ENCODE assay signal across 1 cellular context in the genomic region with DNA sequence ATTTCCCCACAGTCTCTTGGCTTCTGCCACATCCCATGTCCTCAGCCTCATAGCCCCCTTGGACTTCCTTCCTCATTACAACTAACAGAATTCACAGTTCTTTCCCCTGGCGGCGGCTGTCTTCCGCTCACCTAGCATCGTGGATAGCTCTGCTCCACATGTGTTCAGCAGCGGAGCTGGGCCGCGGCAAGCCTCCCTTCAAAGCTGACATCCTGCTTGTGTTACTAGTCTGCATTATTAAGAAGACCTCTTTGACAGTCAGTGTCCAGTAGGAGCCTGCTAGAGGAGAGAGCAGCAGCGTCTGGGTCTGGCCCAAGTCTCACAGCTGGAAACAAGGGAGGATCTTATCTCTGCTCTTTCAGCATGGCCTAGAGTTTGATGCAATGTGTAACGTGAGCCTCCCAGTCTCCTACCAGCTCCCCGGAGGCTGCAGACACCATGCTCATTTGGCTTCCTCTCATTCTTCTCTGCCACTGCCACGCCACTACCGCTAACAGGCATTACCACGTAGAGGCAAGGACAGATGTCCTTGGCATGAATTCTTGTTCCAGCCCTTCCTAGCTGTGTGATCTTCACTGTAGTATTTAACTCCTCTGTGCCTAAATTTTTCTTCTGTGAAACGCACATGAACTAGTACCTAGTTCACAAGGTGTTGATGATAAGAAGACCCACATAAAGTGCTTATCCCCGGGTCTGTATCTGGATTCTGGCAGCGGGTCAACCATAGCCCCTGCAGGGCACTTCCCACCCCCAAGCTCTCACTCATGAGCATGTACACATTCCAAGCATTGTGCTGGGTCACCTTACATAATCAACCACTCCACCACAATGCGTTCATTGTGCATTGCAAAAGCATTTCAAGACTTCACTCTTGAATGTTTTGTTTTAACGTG.
TF ChIP-seq lines count a peak whose summit lies in the region.

No MANE protein-coding gene starts in this region.

TF ChIP-seq in K562, 482 proteins besides CTCF, POLR2A, EP300 and RAD21 (continued from another document and continues in another):
- TF ChIP-seq, protein P1, sequence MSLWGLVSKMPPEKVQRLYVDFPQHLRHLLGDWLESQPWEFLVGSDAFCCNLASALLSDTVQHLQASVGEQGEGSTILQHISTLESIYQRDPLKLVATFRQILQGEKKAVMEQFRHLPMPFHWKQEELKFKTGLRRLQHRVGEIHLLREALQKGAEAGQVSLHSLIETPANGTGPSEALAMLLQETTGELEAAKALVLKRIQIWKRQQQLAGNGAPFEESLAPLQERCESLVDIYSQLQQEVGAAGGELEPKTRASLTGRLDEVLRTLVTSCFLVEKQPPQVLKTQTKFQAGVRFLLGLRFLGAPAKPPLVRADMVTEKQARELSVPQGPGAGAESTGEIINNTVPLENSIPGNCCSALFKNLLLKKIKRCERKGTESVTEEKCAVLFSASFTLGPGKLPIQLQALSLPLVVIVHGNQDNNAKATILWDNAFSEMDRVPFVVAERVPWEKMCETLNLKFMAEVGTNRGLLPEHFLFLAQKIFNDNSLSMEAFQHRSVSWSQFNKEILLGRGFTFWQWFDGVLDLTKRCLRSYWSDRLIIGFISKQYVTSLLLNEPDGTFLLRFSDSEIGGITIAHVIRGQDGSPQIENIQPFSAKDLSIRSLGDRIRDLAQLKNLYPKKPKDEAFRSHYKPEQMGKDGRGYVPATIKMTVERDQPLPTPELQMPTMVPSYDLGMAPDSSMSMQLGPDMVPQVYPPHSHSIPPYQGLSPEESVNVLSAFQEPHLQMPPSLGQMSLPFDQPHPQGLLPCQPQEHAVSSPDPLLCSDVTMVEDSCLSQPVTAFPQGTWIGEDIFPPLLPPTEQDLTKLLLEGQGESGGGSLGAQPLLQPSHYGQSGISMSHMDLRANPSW (CRISPR knock-in tag; IDR thresholded peaks at IDR 0.05), result no peak
- TF ChIP-seq FOXJ3 (CRISPR knock-in tag; IDR thresholded peaks at IDR 0.05), result no peak
- TF ChIP-seq, protein P2, sequence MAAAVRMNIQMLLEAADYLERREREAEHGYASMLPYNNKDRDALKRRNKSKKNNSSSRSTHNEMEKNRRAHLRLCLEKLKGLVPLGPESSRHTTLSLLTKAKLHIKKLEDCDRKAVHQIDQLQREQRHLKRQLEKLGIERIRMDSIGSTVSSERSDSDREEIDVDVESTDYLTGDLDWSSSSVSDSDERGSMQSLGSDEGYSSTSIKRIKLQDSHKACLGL (CRISPR knock-in tag; IDR thresholded peaks at IDR 0.05; ENCODE audit: borderline replicate concordance, poor library complexity, severe bottlenecking), result no peak
- no peak for TF ChIP-seq ATF2 (CRISPR knock-in tag; IDR thresholded peaks at IDR 0.05)
- TF ChIP-seq CREM (IDR thresholded peaks at IDR 0.05; ENCODE audit: low read depth), result peak; percentile 72
- no peak for TF ChIP-seq LARP7 (IDR thresholded peaks at IDR 0.05)
- no peak for TF ChIP-seq RHOXF2B (CRISPR knock-in tag; conservative IDR thresholded peaks at IDR 0.05)
- no peak for TF ChIP-seq PRMT5 (CRISPR knock-in tag; IDR thresholded peaks at IDR 0.05)
- TF ChIP-seq ZBTB8A (IDR thresholded peaks at IDR 0.05; ENCODE audit: partially characterized antibody), result no peak
- no peak for TF ChIP-seq ZNF143 (CRISPR knock-in tag; IDR thresholded peaks at IDR 0.05)
- no peak for TF ChIP-seq ZBTB1 (CRISPR knock-in tag; IDR thresholded peaks at IDR 0.05; ENCODE audit: borderline replicate concordance, low read depth)
- TF ChIP-seq ZNF512 (tag; IDR thresholded peaks at IDR 0.05), result no peak
- no peak for TF ChIP-seq STAG1 (CRISPR knock-in tag; IDR thresholded peaks at IDR 0.05; ENCODE audit: borderline replicate concordance)
- peak; percentile 76; the same call in 1 of the 2 replicates for TF ChIP-seq HDAC2 (IDR thresholded peaks at IDR 0.05)
- TF ChIP-seq PCBP1 (IDR thresholded peaks at IDR 0.05; ENCODE audit: low read depth, low read length, poor library complexity, severe bottlenecking), result no peak
- TF ChIP-seq ZSCAN29 (IDR thresholded peaks at IDR 0.05), result no peak
- no peak for TF ChIP-seq TFE3 (CRISPR knock-in tag; IDR thresholded peaks at IDR 0.05)
- no peak for TF ChIP-seq GATAD2A (IDR thresholded peaks at IDR 0.05)
- TF ChIP-seq GABPB2 (CRISPR knock-in tag; conservative IDR thresholded peaks at IDR 0.05), result no peak
- no peak for TF ChIP-seq ZNF274 (IDR thresholded peaks at IDR 0.05; ENCODE audit: borderline replicate concordance, low read depth, low read length)
- TF ChIP-seq HMBOX1 (IDR thresholded peaks at IDR 0.05), result peak; percentile 56
- no peak for TF ChIP-seq E2F1 (CRISPR knock-in tag; IDR thresholded peaks at IDR 0.05)
- TF ChIP-seq, protein P3, sequence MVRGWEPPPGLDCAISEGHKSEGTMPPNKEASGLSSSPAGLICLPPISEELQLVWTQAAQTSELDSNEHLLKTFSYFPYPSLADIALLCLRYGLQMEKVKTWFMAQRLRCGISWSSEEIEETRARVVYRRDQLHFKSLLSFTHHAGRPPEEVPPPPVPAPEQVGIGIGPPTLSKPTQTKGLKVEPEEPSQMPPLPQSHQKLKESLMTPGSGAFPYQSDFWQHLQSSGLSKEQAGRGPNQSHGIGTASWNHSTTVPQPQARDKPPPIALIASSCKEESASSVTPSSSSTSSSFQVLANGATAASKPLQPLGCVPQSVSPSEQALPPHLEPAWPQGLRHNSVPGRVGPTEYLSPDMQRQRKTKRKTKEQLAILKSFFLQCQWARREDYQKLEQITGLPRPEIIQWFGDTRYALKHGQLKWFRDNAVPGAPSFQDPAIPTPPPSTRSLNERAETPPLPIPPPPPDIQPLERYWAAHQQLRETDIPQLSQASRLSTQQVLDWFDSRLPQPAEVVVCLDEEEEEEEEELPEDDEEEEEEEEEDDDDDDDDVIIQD (CRISPR knock-in tag; IDR thresholded peaks at IDR 0.05), result no peak
- TF ChIP-seq ATF1 (CRISPR knock-in tag; IDR thresholded peaks at IDR 0.05), result no peak
- TF ChIP-seq ATF1 (tag; IDR thresholded peaks at IDR 0.05), result peak; percentile 57
- TF ChIP-seq, protein P4, sequence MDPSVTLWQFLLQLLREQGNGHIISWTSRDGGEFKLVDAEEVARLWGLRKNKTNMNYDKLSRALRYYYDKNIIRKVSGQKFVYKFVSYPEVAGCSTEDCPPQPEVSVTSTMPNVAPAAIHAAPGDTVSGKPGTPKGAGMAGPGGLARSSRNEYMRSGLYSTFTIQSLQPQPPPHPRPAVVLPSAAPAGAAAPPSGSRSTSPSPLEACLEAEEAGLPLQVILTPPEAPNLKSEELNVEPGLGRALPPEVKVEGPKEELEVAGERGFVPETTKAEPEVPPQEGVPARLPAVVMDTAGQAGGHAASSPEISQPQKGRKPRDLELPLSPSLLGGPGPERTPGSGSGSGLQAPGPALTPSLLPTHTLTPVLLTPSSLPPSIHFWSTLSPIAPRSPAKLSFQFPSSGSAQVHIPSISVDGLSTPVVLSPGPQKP (CRISPR knock-in tag; IDR thresholded peaks at IDR 0.05), result no peak
- no peak for TF ChIP-seq ZNF165 (CRISPR knock-in tag; IDR thresholded peaks at IDR 0.05; ENCODE audit: borderline replicate concordance)
- TF ChIP-seq HSF4 (CRISPR knock-in tag; IDR thresholded peaks at IDR 0.05; ENCODE audit: borderline replicate concordance), result no peak
- no peak for TF ChIP-seq ZNF239 (CRISPR knock-in tag; IDR thresholded peaks at IDR 0.05)
- TF ChIP-seq, protein P5, sequence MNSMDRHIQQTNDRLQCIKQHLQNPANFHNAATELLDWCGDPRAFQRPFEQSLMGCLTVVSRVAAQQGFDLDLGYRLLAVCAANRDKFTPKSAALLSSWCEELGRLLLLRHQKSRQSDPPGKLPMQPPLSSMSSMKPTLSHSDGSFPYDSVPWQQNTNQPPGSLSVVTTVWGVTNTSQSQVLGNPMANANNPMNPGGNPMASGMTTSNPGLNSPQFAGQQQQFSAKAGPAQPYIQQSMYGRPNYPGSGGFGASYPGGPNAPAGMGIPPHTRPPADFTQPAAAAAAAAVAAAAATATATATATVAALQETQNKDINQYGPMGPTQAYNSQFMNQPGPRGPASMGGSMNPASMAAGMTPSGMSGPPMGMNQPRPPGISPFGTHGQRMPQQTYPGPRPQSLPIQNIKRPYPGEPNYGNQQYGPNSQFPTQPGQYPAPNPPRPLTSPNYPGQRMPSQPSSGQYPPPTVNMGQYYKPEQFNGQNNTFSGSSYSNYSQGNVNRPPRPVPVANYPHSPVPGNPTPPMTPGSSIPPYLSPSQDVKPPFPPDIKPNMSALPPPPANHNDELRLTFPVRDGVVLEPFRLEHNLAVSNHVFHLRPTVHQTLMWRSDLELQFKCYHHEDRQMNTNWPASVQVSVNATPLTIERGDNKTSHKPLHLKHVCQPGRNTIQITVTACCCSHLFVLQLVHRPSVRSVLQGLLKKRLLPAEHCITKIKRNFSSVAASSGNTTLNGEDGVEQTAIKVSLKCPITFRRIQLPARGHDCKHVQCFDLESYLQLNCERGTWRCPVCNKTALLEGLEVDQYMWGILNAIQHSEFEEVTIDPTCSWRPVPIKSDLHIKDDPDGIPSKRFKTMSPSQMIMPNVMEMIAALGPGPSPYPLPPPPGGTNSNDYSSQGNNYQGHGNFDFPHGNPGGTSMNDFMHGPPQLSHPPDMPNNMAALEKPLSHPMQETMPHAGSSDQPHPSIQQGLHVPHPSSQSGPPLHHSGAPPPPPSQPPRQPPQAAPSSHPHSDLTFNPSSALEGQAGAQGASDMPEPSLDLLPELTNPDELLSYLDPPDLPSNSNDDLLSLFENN (IDR thresholded peaks at IDR 0.05; ENCODE audit: low read depth in 2 of 2, low read length in 2 of 2), result no peak
- TF ChIP-seq ERF (CRISPR knock-in tag; IDR thresholded peaks at IDR 0.05), result no peak
- no peak for TF ChIP-seq ZBTB12 (CRISPR knock-in tag; IDR thresholded peaks at IDR 0.05)
- TF ChIP-seq NELFE (IDR thresholded peaks at IDR 0.05; ENCODE audit: insufficient read depth, insufficient read length), result no peak
- peak in 1 of 2 experiments; percentile 54; a peak in 1 of 4 replicates for TF ChIP-seq ARNT (IDR thresholded peaks at IDR 0.05)
- TF ChIP-seq, protein P6, sequence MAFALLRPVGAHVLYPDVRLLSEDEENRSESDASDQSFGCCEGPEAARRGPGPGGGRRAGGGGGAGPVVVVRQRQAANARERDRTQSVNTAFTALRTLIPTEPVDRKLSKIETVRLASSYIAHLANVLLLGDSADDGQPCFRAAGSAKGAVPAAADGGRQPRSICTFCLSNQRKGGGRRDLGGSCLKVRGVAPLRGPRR (CRISPR knock-in tag; IDR thresholded peaks at IDR 0.05), result no peak
- TF ChIP-seq SMARCE1 (IDR thresholded peaks at IDR 0.05), result peak; percentile 85
- TF ChIP-seq ZEB2 (IDR thresholded peaks at IDR 0.05), result peak; percentile 44
- peak in 1 of 2 experiments; percentile 96; a peak in 2 of 4 replicates for TF ChIP-seq TEAD1 (CRISPR knock-in tag; IDR thresholded peaks at IDR 0.05)
- no peak for TF ChIP-seq SAFB (IDR thresholded peaks at IDR 0.05; ENCODE audit: borderline replicate concordance, low read depth, low read length)
- TF ChIP-seq TARDBP (IDR thresholded peaks at IDR 0.05), result no peak
- TF ChIP-seq SRSF9 (IDR thresholded peaks at IDR 0.05; ENCODE audit: borderline replicate concordance, low read depth, low read length), result no peak
